24 cellular contexts compared by ENCODE assay signal in genomic region chr13:112117955-112118302, GRCh38. TPM values are rescaled to one million over a fixed set of nuclear protein-coding genes. Genes with fewer than 3 reads are reported as not detected.
"Had no signal": no experiment of that assay in that cellular context is flagged by ENCODE, and none has a peak within 500 bp of the region (broad histone marks: within the 10 kb centered on the region; RNA-seq: fewer than 3 reads in every experiment).

No MANE protein-coding gene starts in this region.

- H3K4me1 ChIP-seq: SJCRH30 had no signal

- H3K9me3 ChIP-seq: MG63, SJCRH30 had no signal

- H3K27ac ChIP-seq: SJCRH30 had no signal

- ATAC-seq: HepG2, SK-N-SH treated with all-trans-retinoic acid at 6 μM for 48 hours had no signal

- DNase-seq: IMR-90, Karpas-422, KG1, MG63, NCI-H1092, NCI-H1105 treated with DMSO at 0.1 percent for 48 hours, NCI-H1417 treated with DMSO at 0.1 percent for 48 hours, NCI-H146, NCI-H1694 treated with DMSO at 0.1 percent for 48 hours, NCI-H1930, NCI-H2081, NCI-H2171, NCI-H226, NCI-H446, NCI-H510A, NCI-H524 treated with DMSO at 0.1 percent for 48 hours, NCI-H69, NCI-H774, RPMI8226, SHP77 treated with DMSO at 0.1 percent for 48 hours, SJCRH30 had no signal

- H3K4me3 ChIP-seq: MG63, SJCRH30 had no signal

- H3K36me3 ChIP-seq: MG63, SJCRH30 had no signal

RNA-seq across cellular contexts. Expression of gene SOX1, which starts 51.0 kb away (rescaled TPM):
- total RNA-seq: HepG2, HT1080, IMR-90, SJCRH30 had no signal
- polyA plus RNA-seq: HepG2, IMR-90 had no signal
